Comparison of ENCODE assay signal across 8 cellular contexts in genomic region chr10:4754143-4754542, GRCh38.
"Had no signal": no experiment of that assay in that cellular context is flagged by ENCODE, and none has a peak within 500 bp of the region (broad histone marks: within the 10 kb centered on the region; RNA-seq: fewer than 3 reads in every experiment).

No MANE protein-coding gene starts in this region.

- H3K4me3 ChIP-seq: GM23338 had no signal

- H3K4me2 ChIP-seq: GM23338 had no signal

- DNase-seq: H9, HCEC 1CT, IMR-90, KBM-7 had no signal

- ATAC-seq: GM23338 had no signal

- H3K9me3 Mint-ChIP-seq: GM23338, H9 had no signal

- H3K4me3 Mint-ChIP-seq: GM23338, H9 had no signal

- H2AFZ ChIP-seq: GM23338 had no signal

- H3K27ac Mint-ChIP-seq: GM23338, H9 had no signal

- H3K27ac ChIP-seq: HL-60 had no signal

- FAIRE-seq: H1, H54 had no signal
